9 cellular contexts compared by ENCODE assay signal in the genomic region with DNA sequence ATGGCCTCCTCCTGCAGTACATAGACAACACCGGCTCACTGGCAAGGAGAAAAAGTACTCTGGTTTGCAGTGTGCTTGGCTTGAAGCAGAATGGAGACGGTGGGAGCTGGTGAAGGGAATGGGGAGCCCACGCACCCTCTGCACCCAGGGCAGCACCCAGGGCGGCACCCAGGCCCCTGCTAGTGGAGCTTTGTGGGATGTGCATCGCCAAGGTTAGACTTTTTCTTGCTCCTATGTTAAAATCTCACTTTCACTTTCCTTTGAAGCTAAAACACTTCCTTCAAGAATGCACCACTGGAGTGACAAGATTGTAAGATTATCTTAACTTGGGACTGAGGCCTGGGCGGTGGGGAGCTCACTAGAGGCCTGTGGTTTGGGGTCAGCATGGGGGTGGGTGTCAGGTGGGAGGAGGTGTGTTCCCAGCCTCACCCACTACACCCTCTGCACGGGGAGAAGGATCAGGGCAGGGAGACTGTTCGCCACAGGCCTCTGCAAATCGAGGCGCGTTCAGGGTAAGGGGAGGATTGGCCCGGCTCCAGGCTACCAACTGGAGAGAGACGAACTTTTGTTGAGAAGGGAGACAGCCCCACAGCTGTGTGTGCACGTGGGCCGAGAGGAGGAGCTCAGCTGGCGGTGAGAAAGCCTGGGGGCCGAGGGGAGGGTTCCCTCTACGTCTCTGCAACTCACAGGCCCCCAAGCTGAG.
DNase-seq lines count a peak whose midpoint lies in the region; ATAC-seq and TF ChIP-seq lines count a peak whose summit lies in the region.
"Had no signal": no experiment of that assay in that cellular context is flagged by ENCODE, and none has a peak within 500 bp of the region (broad histone marks: within the 10 kb centered on the region; RNA-seq: fewer than 3 reads in every experiment).

No MANE protein-coding gene starts in this region.

- H2BK120ac ChIP-seq in neuronal stem cell (ENCODE audit: low read depth, low read length) = no peak overlapping the region

- peak overlapping the region; percentile 83 for H3K18ac ChIP-seq in neuronal stem cell (ENCODE audit: low read length)

- H3K23ac ChIP-seq in neuronal stem cell (ENCODE audit: low read depth, low read length, poor library complexity) = no peak overlapping the region

- H3K9me3 Mint-ChIP-seq in activated T-helper 17 cell treated with anti-CD3 and anti-CD28 coated beads, Interleukin-2, amount 50 U/mL, for 72 hours = no peaks in the 10 kb centered on the region

- H3K4me1 Mint-ChIP-seq in activated T-helper 17 cell treated with anti-CD3 and anti-CD28 coated beads, Interleukin-2, amount 50 U/mL, for 72 hours = peaks cover 9% of the 10 kb centered on the region

- DNase-seq in AG04450 (ENCODE audit: low read depth, low spot score) (no peak), NCI-H1694 (lab: John Stamatoyannopoulos, UW) (peak; percentile 98), neuronal stem cell (ENCODE audit: low spot score) (no peak), AML-193 (lab: John Stamatoyannopoulos, UW) (no peak)

- no peak overlapping the region for H2BK15ac ChIP-seq in neuronal stem cell (ENCODE audit: low read length)

- no peak overlapping the region for H3K9ac ChIP-seq in neuronal stem cell (ENCODE audit: low read depth, low read length, poor library complexity)

- no peak overlapping the region for H2BK12ac ChIP-seq in neuronal stem cell (ENCODE audit: low read length)

- WGBS in neuronal stem cell (ENCODE audit: extremely low coverage in 2 of 2, insufficient read length in 2 of 2, insufficient replicate concordance in 1 of 2), 2 donors = no CpG with 5 or more reads among the region's 18 CpGs

- H3K9me3 ChIP-seq in AG04450 (ENCODE audit: control insufficient read depth, insufficient read depth, low read length) (no peaks in the 10 kb centered on the region; the same call in 1 of the 2 replicates), neuronal stem cell (replicated peaks in 1 of 2; ENCODE audit: control insufficient read depth in 2 of 2, insufficient read depth in 1 of 2, low read depth in 1 of 2, low read length in 2 of 2) (no peaks in the 10 kb centered on the region)

- POLR2A ChIA-PET in AG04450 (lab: Yijun Ruan, JAX) = interaction anchor here (0.9 kb wide), 1 partner anchor 146 kb away, joined by 3 read pairs; no protein-coding TSS in a partner anchor

- H3K4me1 ChIP-seq in neuronal stem cell (ENCODE audit: control insufficient read depth in 2 of 2, insufficient read depth in 1 of 2, low read depth in 1 of 2, low read length in 2 of 2) = peaks cover 18 to 21% of the 10 kb centered on the region in 2 donors

- no peaks in the 10 kb centered on the region for H3K36me3 ChIP-seq in neuronal stem cell (replicated peaks in 1 of 2; ENCODE audit: control insufficient read depth in 2 of 2, insufficient read depth in 2 of 2, low read length in 2 of 2)

- CTCF ChIA-PET in AG04450 (lab: Charles Lee) = no interaction called here

- peak overlapping the region; percentile 63 for H3K14ac ChIP-seq in neuronal stem cell (ENCODE audit: low read length)

- H4K91ac ChIP-seq in neuronal stem cell (ENCODE audit: low read depth, low read length, poor library complexity) = no peak overlapping the region

- no peak overlapping the region for H3K27ac ChIP-seq in AG04450 (ENCODE audit: low read depth, low read length)
- no peak overlapping the region for H3K27ac ChIP-seq in neuronal stem cell (replicated peaks; ENCODE audit: low read length)
- H3K27ac ChIP-seq: VCaP had no signal

- TF ChIP-seq CTCF in AG04450 (IDR thresholded peaks at IDR 0.05; ENCODE audit: low read depth, low read length) = no peak

- no peak overlapping the region for H3K4me2 ChIP-seq in neuronal stem cell (ENCODE audit: insufficient read depth, low read length, poor library complexity, severe bottlenecking)

- H2BK5ac ChIP-seq in neuronal stem cell (ENCODE audit: low read length) = no peak overlapping the region

- H3K27me3 Mint-ChIP-seq in activated T-helper 17 cell treated with anti-CD3 and anti-CD28 coated beads, Interleukin-2, amount 50 U/mL, for 72 hours = no peaks in the 10 kb centered on the region

- no peak overlapping the region for H3K4ac ChIP-seq in neuronal stem cell (ENCODE audit: low read length)

- ATAC-seq in GM19463 (IDR thresholded peaks at IDR 0.05; ENCODE audit: unreplicated experiment) = peak; percentile 67
- peak; percentile 69 for ATAC-seq in activated T-helper 17 cell treated with anti-CD3 and anti-CD28 coated beads, Interleukin-2, amount 50 U/mL, for 72 hours (replicated peaks)
- ATAC-seq in GM18873 (IDR thresholded peaks at IDR 0.05; ENCODE audit: low FRiP score, unreplicated experiment) = no peak
- ATAC-seq in HG02870 (IDR thresholded peaks at IDR 0.05; ENCODE audit: unreplicated experiment) = no peak

- H3K36me3 Mint-ChIP-seq in activated T-helper 17 cell treated with anti-CD3 and anti-CD28 coated beads, Interleukin-2, amount 50 U/mL, for 72 hours (ENCODE audit: low read depth) = no peaks in the 10 kb centered on the region

- no peaks in the 10 kb centered on the region for H3K27me3 ChIP-seq in AG04450 (ENCODE audit: control insufficient read depth, insufficient read depth, low read length)
- no peaks in the 10 kb centered on the region for H3K27me3 ChIP-seq in neuronal stem cell (ENCODE audit: control insufficient read depth in 3 of 3, insufficient read depth in 3 of 3, low read depth in 1 of 3, low read length in 3 of 3)

- H3K27ac Mint-ChIP-seq in activated T-helper 17 cell treated with anti-CD3 and anti-CD28 coated beads, Interleukin-2, amount 50 U/mL, for 72 hours = peak overlapping the region; percentile 91

- H2AK5ac ChIP-seq in neuronal stem cell (ENCODE audit: low read depth, low read length) = no peak overlapping the region

- H2AFZ ChIP-seq in neuronal stem cell (ENCODE audit: low read length) = peak overlapping the region; percentile 70

- H3K4me3 ChIP-seq in AG04450 (ENCODE audit: low read depth, low read length) = 0 out of 2 replicates have a peak overlapping the region, but pooled peaks have one; percentile 4
- H3K4me3 ChIP-seq in neuronal stem cell (ENCODE audit: low read length in 2 of 2) = no peak overlapping the region

- no peak overlapping the region for H4K8ac ChIP-seq in neuronal stem cell (ENCODE audit: low read depth, low read length)

- H3K4me3 Mint-ChIP-seq in activated T-helper 17 cell treated with anti-CD3 and anti-CD28 coated beads, Interleukin-2, amount 50 U/mL, for 72 hours = peak overlapping the region; percentile 88

- no peaks in the 10 kb centered on the region for H3K79me1 ChIP-seq in neuronal stem cell (ENCODE audit: low read depth, low read length)

Comparison
In these comparisons a context has a peak if more than half of its experiments do, and no peak if none do; other contexts are left out.
1. ATAC-seq: peak in GM19463 (single experiment) and activated T-helper 17 cell treated with anti-CD3 and anti-CD28 coated beads, Interleukin-2, amount 50 U/mL, for 72 hours (single experiment); none in GM18873 (single experiment) and HG02870 (single experiment).